Comparison of ENCODE assay signal across 1 cellular context in the genomic region with DNA sequence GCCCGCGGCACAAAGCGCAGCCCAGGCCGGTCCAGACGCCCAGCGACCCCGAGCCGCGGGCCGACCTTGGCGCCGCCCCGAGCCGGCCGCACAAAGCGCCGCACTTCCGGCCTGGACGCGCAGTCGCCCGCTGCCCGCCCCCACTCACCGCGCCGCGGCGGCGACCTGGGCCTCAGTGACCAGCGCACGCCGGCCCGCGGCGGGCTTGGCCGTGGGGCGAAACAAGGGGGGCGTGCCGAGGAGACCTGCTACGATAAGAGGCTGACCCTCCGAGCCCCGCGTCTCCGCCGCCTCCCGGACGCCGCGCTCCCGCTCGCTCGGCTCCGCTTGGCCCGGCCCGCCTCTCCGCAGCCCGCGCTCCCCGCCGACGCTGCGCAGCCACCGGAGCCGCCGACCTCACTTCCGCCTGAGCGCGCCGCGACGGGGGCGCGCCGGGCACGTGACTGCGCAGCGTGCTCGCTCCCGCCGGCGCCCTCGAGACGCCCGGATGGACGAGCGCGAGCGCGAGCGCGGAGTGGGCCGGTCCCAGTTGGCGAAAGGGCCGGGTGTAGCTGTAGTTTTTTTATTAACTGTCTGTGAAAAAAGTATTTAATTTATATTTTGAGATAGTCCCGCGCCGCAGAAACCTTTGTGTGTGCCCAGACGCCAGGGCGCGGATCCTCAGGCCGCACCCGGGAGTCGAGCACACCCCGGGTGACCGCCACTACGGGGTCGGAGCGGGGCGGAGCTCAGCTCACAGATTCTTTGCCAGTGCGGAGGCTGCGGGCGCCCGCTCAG.
TF ChIP-seq lines count a peak whose summit lies in the region.

A gene with protein sequence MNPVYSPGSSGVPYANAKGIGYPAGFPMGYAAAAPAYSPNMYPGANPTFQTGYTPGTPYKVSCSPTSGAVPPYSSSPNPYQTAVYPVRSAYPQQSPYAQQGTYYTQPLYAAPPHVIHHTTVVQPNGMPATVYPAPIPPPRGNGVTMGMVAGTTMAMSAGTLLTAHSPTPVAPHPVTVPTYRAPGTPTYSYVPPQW (minus strand): TSS at position 395 of the 777 bp plus-strand sequence. CDS start 10,814 bp downstream, outside the sequence.

TF ChIP-seq in K562, 482 proteins besides CTCF, POLR2A, EP300 and RAD21 (continued from another document and continues in another):
- TF ChIP-seq CCNT2 (IDR thresholded peaks at IDR 0.05; ENCODE audit: borderline replicate concordance, extremely low read depth, insufficient read length, low read depth, low read length) (peak; percentile 78), ZNF699 (CRISPR knock-in tag; IDR thresholded peaks at IDR 0.05; ENCODE audit: insufficient replicate concordance) (no peak), ZNF140 (CRISPR knock-in tag; IDR thresholded peaks at IDR 0.05) (no peak), NUFIP1 (IDR thresholded peaks at IDR 0.05; ENCODE audit: partially characterized antibody) (no peak), HIVEP1 (CRISPR knock-in tag; IDR thresholded peaks at IDR 0.05) (no peak), SREBF2 (CRISPR knock-in tag; IDR thresholded peaks at IDR 0.05) (no peak), ADNP (tag; IDR thresholded peaks at IDR 0.05) (no peak), TFAM (CRISPR knock-in tag; conservative IDR thresholded peaks at IDR 0.05) (no peak), ZNF696 (CRISPR knock-in tag; conservative IDR thresholded peaks at IDR 0.05) (no peak), KDM1A (IDR thresholded peaks at IDR 0.05) (no peak), ZFP1 (CRISPR knock-in tag; IDR thresholded peaks at IDR 0.05) (no peak), ZNF778 (CRISPR knock-in tag; IDR thresholded peaks at IDR 0.05) (no peak), ARID2 (IDR thresholded peaks at IDR 0.05) (no peak), PTTG1 (tag; IDR thresholded peaks at IDR 0.05; ENCODE audit: low read depth) (no peak), LEF1 (IDR thresholded peaks at IDR 0.05) (no peak), MED1 (CRISPR knock-in tag; IDR thresholded peaks at IDR 0.05; ENCODE audit: borderline replicate concordance) (no peak), SAFB (IDR thresholded peaks at IDR 0.05; ENCODE audit: borderline replicate concordance, low read depth, low read length) (no peak), ZBTB17 (CRISPR knock-in tag; IDR thresholded peaks at IDR 0.05) (0 out of 2 replicates have a peak, but pooled peaks have one; percentile 60), ZNF75A (CRISPR knock-in tag; IDR thresholded peaks at IDR 0.05) (no peak), CTBP1 (IDR thresholded peaks at IDR 0.05; ENCODE audit: borderline replicate concordance) (peak; percentile 98), GATAD2A (IDR thresholded peaks at IDR 0.05) (no peak), PPARD (CRISPR knock-in tag; IDR thresholded peaks at IDR 0.05) (no peak), CBX8 (IDR thresholded peaks at IDR 0.05; ENCODE audit: borderline replicate concordance, extremely low read depth, low read depth, low read length, poor library complexity, severe bottlenecking) (no peak), CBFA2T2 (conservative IDR thresholded peaks at IDR 0.05) (no peak), CXXC5 (CRISPR knock-in tag; IDR thresholded peaks at IDR 0.05) (peak; percentile 98), KAT8 (IDR thresholded peaks at IDR 0.05; ENCODE audit: low read depth) (no peak), ZC3H4 (CRISPR knock-in tag; IDR thresholded peaks at IDR 0.05; ENCODE audit: borderline replicate concordance) (no peak)
- TF ChIP-seq, protein P1, sequence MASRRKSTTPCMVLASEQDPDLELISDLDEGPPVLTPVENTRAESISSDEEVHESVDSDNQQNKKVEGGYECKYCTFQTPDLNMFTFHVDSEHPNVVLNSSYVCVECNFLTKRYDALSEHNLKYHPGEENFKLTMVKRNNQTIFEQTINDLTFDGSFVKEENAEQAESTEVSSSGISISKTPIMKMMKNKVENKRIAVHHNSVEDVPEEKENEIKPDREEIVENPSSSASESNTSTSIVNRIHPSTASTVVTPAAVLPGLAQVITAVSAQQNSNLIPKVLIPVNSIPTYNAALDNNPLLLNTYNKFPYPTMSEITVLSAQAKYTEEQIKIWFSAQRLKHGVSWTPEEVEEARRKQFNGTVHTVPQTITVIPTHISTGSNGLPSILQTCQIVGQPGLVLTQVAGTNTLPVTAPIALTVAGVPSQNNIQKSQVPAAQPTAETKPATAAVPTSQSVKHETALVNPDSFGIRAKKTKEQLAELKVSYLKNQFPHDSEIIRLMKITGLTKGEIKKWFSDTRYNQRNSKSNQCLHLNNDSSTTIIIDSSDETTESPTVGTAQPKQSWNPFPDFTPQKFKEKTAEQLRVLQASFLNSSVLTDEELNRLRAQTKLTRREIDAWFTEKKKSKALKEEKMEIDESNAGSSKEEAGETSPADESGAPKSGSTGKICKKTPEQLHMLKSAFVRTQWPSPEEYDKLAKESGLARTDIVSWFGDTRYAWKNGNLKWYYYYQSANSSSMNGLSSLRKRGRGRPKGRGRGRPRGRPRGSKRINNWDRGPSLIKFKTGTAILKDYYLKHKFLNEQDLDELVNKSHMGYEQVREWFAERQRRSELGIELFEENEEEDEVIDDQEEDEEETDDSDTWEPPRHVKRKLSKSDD (conservative IDR thresholded peaks at IDR 0.05; ENCODE audit: low read length) = no peak
- TF ChIP-seq, protein P2, sequence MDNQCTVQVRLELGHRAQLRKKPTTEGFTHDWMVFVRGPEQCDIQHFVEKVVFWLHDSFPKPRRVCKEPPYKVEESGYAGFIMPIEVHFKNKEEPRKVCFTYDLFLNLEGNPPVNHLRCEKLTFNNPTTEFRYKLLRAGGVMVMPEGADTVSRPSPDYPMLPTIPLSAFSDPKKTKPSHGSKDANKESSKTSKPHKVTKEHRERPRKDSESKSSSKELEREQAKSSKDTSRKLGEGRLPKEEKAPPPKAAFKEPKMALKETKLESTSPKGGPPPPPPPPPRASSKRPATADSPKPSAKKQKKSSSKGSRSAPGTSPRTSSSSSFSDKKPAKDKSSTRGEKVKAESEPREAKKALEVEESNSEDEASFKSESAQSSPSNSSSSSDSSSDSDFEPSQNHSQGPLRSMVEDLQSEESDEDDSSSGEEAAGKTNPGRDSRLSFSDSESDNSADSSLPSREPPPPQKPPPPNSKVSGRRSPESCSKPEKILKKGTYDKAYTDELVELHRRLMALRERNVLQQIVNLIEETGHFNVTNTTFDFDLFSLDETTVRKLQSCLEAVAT (IDR thresholded peaks at IDR 0.05) = no peak
- TF ChIP-seq, protein P3, sequence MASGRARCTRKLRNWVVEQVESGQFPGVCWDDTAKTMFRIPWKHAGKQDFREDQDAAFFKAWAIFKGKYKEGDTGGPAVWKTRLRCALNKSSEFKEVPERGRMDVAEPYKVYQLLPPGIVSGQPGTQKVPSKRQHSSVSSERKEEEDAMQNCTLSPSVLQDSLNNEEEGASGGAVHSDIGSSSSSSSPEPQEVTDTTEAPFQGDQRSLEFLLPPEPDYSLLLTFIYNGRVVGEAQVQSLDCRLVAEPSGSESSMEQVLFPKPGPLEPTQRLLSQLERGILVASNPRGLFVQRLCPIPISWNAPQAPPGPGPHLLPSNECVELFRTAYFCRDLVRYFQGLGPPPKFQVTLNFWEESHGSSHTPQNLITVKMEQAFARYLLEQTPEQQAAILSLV (tag; IDR thresholded peaks at IDR 0.05) = no peak
- TF ChIP-seq, protein P4, sequence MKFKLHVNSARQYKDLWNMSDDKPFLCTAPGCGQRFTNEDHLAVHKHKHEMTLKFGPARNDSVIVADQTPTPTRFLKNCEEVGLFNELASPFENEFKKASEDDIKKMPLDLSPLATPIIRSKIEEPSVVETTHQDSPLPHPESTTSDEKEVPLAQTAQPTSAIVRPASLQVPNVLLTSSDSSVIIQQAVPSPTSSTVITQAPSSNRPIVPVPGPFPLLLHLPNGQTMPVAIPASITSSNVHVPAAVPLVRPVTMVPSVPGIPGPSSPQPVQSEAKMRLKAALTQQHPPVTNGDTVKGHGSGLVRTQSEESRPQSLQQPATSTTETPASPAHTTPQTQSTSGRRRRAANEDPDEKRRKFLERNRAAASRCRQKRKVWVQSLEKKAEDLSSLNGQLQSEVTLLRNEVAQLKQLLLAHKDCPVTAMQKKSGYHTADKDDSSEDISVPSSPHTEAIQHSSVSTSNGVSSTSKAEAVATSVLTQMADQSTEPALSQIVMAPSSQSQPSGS (CRISPR knock-in tag; IDR thresholded peaks at IDR 0.05) = no peak
- TF ChIP-seq, protein P5, sequence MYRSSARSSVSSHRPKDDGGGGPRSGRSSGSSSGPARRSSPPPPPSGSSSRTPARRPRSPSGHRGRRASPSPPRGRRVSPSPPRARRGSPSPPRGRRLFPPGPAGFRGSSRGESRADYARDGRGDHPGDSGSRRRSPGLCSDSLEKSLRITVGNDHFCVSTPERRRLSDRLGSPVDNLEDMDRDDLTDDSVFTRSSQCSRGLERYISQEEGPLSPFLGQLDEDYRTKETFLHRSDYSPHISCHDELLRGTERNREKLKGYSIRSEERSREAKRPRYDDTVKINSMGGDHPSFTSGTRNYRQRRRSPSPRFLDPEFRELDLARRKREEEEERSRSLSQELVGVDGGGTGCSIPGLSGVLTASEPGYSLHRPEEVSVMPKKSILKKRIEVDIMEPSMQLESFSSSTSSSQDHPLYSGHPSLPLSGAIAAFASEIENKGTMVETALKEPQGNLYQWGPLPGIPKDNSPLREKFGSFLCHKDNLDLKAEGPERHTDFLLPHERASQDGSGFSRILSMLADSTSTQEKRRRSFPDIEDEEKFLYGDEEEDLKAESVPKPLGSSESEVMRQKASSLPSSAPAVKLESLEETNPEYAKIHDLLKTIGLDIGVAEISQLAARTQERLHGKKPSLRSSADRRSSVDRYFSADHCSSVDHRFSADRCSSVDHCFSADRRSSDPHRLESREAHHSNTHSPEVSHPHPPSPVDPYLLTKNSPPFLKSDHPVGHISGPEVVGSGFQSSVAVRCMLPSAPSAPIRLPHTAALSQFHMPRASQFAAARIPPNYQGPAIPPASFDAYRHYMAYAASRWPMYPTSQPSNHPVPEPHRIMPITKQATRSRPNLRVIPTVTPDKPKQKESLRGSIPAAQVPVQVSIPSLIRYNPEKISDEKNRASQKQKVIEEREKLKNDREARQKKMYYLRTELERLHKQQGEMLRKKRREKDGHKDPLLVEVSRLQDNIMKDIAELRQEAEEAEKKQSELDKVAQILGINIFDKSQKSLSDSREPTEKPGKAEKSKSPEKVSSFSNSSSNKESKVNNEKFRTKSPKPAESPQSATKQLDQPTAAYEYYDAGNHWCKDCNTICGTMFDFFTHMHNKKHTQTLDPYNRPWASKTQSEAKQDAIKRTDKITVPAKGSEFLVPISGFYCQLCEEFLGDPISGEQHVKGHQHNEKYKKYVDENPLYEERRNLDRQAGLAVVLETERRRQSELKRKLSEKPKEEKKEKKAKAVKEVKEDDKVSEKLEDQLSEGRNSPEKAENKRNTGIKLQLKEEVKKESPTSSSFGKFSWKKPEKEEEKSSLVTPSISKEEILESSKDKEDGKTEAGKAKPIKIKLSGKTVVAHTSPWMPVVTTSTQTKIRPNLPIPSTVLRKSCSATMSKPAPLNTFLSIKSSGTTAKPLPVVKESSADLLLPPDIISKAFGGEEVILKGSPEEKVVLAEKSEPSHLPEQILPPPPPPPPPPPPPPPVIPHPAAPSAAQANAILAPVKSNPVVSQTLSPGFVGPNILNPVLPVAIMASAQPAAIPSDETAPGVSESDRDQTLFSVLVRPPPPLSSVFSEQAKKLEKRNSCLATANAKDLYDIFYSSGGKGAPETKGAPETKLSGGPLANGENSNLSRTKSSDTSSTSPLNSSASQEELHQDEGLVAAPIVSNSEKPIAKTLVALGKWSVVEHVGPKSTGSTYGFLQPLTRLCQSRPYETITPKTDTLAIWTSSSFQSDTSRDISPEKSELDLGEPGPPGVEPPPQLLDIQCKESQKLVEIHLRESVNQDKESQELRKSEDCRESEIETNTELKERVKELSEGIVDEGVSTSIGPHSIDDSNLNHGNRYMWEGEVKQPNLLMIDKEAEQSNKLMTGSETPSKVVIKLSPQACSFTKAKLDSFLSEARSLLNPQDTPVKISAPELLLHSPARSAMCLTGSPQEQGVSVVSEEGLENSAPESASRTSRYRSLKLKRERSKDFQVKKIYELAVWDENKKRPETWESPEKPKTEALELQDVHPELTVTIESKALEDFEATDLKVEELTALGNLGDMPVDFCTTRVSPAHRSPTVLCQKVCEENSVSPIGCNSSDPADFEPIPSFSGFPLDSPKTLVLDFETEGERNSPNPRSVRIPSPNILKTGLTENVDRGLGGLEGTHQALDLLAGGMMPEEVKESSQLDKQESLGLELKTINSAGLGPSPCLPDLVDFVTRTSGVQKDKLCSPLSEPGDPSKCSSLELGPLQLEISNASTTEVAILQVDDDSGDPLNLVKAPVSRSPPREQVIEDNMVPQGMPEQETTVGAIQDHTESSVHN (IDR thresholded peaks at IDR 0.05; ENCODE audit: borderline replicate concordance in 1 of 2, low read depth in 1 of 2) = no peak
- TF ChIP-seq, protein P6, sequence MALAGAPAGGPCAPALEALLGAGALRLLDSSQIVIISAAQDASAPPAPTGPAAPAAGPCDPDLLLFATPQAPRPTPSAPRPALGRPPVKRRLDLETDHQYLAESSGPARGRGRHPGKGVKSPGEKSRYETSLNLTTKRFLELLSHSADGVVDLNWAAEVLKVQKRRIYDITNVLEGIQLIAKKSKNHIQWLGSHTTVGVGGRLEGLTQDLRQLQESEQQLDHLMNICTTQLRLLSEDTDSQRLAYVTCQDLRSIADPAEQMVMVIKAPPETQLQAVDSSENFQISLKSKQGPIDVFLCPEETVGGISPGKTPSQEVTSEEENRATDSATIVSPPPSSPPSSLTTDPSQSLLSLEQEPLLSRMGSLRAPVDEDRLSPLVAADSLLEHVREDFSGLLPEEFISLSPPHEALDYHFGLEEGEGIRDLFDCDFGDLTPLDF (CRISPR knock-in tag; IDR thresholded peaks at IDR 0.05) = no peak
- TF ChIP-seq, protein P7, sequence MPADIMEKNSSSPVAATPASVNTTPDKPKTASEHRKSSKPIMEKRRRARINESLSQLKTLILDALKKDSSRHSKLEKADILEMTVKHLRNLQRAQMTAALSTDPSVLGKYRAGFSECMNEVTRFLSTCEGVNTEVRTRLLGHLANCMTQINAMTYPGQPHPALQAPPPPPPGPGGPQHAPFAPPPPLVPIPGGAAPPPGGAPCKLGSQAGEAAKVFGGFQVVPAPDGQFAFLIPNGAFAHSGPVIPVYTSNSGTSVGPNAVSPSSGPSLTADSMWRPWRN (IDR thresholded peaks at IDR 0.05; ENCODE audit: low read depth) = no peak
- TF ChIP-seq, protein P8, sequence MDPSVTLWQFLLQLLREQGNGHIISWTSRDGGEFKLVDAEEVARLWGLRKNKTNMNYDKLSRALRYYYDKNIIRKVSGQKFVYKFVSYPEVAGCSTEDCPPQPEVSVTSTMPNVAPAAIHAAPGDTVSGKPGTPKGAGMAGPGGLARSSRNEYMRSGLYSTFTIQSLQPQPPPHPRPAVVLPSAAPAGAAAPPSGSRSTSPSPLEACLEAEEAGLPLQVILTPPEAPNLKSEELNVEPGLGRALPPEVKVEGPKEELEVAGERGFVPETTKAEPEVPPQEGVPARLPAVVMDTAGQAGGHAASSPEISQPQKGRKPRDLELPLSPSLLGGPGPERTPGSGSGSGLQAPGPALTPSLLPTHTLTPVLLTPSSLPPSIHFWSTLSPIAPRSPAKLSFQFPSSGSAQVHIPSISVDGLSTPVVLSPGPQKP (CRISPR knock-in tag; IDR thresholded peaks at IDR 0.05) = no peak
- TF ChIP-seq, protein P9, sequence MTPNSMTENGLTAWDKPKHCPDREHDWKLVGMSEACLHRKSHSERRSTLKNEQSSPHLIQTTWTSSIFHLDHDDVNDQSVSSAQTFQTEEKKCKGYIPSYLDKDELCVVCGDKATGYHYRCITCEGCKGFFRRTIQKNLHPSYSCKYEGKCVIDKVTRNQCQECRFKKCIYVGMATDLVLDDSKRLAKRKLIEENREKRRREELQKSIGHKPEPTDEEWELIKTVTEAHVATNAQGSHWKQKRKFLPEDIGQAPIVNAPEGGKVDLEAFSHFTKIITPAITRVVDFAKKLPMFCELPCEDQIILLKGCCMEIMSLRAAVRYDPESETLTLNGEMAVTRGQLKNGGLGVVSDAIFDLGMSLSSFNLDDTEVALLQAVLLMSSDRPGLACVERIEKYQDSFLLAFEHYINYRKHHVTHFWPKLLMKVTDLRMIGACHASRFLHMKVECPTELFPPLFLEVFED (CRISPR knock-in tag; conservative IDR thresholded peaks at IDR 0.05) = no peak
